8 cellular contexts compared by ENCODE assay signal in genomic region chr1:37514350-37515184, GRCh38. TPM values are rescaled to one million over a fixed set of nuclear protein-coding genes. Genes with fewer than 3 reads are reported as not detected.
DNase-seq lines count a peak whose midpoint lies in the region; ATAC-seq and TF ChIP-seq lines count a peak whose summit lies in the region.

TSS of gene MEAF6 (minus strand) at chr1:37514766. CDS start at chr1:37514746, 20 bp downstream.

- peak; percentile 67 to 92 (median 84) for TF ChIP-seq CTCF in gastroesophageal sphincter (IDR thresholded peaks at IDR 0.05)

- DNase-seq in ELR (ENCODE audit: low read depth), result peak; percentile 89
- peak; percentile 92 for DNase-seq in GM23248
- DNase-seq in Kasumi-1 (lab: John Stamatoyannopoulos, UW), result peak; percentile 80 to 81
- peak; percentile 72 for DNase-seq in SK-MEL-5 (ENCODE audit: low read depth, low spot score)
- DNase-seq in activated naive CD4-positive, alpha-beta T cell treated with Interleukin-2 at 50 U/mL for 16 hours, result peak; percentile 83
- DNase-seq in nucleus accumbens (lab: John Stamatoyannopoulos, UW), result peak in 53 of 56 donors; percentile 34 to 87 (median 71)
- peak; percentile 81 for DNase-seq in superior temporal gyrus (ENCODE audit: extremely low spot score)

- H3K79me2 ChIP-seq in GM23248 (ENCODE audit: insufficient read depth), result peaks cover 48% of the 10 kb centered on the region

- peak within 1 kb of the TSS; percentile 82 for H3K9ac ChIP-seq in GM23248

- no peaks in the 10 kb centered on the region for H4K20me1 ChIP-seq in GM23248 (ENCODE audit: insufficient read depth)

- H3K9me2 ChIP-seq in GM23248 (ENCODE audit: insufficient read depth), result no peaks in the 10 kb centered on the region

- H3K36me3 ChIP-seq in GM23248 (ENCODE audit: low read depth) (peaks cover 15% of the 10 kb centered on the region), gastroesophageal sphincter (peaks cover 0 to 27% of the 10 kb centered on the region in 2 donors)

- 0 to 1% methylated on average over 72 to 99 of the region's 100 CpGs for WGBS in GM23248 (ENCODE audit: low coverage in 1 of 2, low lambda C conversion rate in 2 of 2, missing lambda C conversion rate in 2 of 2), 2 experiments
- WGBS in gastroesophageal sphincter (ENCODE audit: low coverage in 1 of 2), 2 donors, result 0 to 3% methylated on average over 11 to 13 of the region's 100 CpGs

- peak within 1 kb of the TSS; percentile 92 for H3K4me2 ChIP-seq in GM23248 (ENCODE audit: unreplicated experiment)

- H3K4me3 ChIP-seq in GM23248 (peak within 1 kb of the TSS; percentile 83), gastroesophageal sphincter (peak within 1 kb of the TSS; percentile 85 to 87)

- ATAC-seq in gastroesophageal sphincter, result peak; percentile 98

- H3K27me3 ChIP-seq in GM23248 (replicated peaks; ENCODE audit: insufficient read depth), result no peaks in the 10 kb centered on the region
- no peaks in the 10 kb centered on the region for H3K27me3 ChIP-seq in gastroesophageal sphincter

- H2AFZ ChIP-seq in GM23248, result peak within 1 kb of the TSS; percentile 86

- TF ChIP-seq EP300 in gastroesophageal sphincter (IDR thresholded peaks at IDR 0.05), result no peak

- in situ Hi-C loops in GM23248 (cut with MboI), result no loop called here
- in situ Hi-C loops in SK-MEL-5 (cut with HindIII; ENCODE audit: low pct_unique_long_range_greater_than_20kb, low sequenced_read_pairs), result no loop called here

- TF ChIP-seq POLR2A in gastroesophageal sphincter (IDR thresholded peaks at IDR 0.05), result peak; percentile 77 to 79

- H3K4me1 ChIP-seq in GM23248 (ENCODE audit: insufficient read depth) (0 out of 2 replicates have a peak, but pooled peaks cover 4% of the 10 kb centered on the region), gastroesophageal sphincter (peaks cover 0 to 30% (median 0%) of the 10 kb centered on the region in 3 donors)

- H3K9me3 ChIP-seq in GM23248 (ENCODE audit: low read depth) (no peaks in the 10 kb centered on the region), gastroesophageal sphincter (no peaks in the 10 kb centered on the region)

- peak within 1 kb of the TSS; percentile 74 for H3K27ac ChIP-seq in GM23248
- peak within 1 kb of the TSS; percentile 80 to 99 (median 96) for H3K27ac ChIP-seq in gastroesophageal sphincter

- H3F3A ChIP-seq in GM23248 (ENCODE audit: insufficient read depth), result peaks cover 9% of the 10 kb centered on the region

RNA-seq across cellular contexts. Expression of gene MEAF6, which starts in this region (rescaled TPM):
- 116 and 117 TPM in 2 replicates for total RNA-seq in GM23248 (2014; rRNA removed; shearing (Covaris generic))
- polyA plus RNA-seq in GM23248 (2016; fragmentation: Nextera tagmentation; extraction: Ambion mirVana), result 96.2 and 99.5 TPM in 2 replicates
- total RNA-seq in SK-MEL-5 (2014; rRNA removed; shearing (Covaris generic)), result 68.2 and 71.3 TPM in 2 replicates
- polyA plus RNA-seq in SK-MEL-5 (2015; cell fraction: cytosol; rRNA removed), result 65.4 and 72.3 TPM in 2 replicates
- 45.4 and 51.8 TPM in 2 replicates for polyA plus RNA-seq in SK-MEL-5 (2015; cell fraction: nucleus; rRNA removed)
- 100 to 1,000 TPM in 2 of 4 donors, 10 to 100 TPM in 2; 89.7 to 129 (median 100) TPM for total RNA-seq in gastroesophageal sphincter

Comparison
In these comparisons a context has a peak if more than half of its experiments do, and no peak if none do; other contexts are left out.
1. Peak in every context shown above with its lines: DNase-seq, ATAC-seq, H3K4me3 ChIP-seq and H3K27ac ChIP-seq.